In genomic region chr11:24637520-24637919, GRCh38 we compare ENCODE assay signal across 20 cellular contexts.
"Had no signal": no experiment of that assay in that cellular context is flagged by ENCODE, and none has a peak within 500 bp of the region (broad histone marks: within the 10 kb centered on the region; RNA-seq: fewer than 3 reads in every experiment).

No MANE protein-coding gene starts in this region.

- H3K9me3 ChIP-seq: body of pancreas, tibial nerve had no signal

- H3K27me3 ChIP-seq: body of pancreas, tibial nerve had no signal

- DNase-seq: activated gamma-delta T cell treated with Interleukin-2 at 50 U/mL for 16 hours; activated T-cell treated with anti-CD3 and anti-CD28 coated beads, Interleukin-2, amount 50 U/mL, for 1 hour; anterior cingulate cortex; body of pancreas; caudate nucleus; effector CD4-positive, alpha-beta T cell; erythroblast; foreskin fibroblast; immature natural killer cell; left ventricle myocardium superior; occipital lobe; posterior cingulate gyrus; small intestine; stimulated activated CD4-positive, alpha-beta T cell treated with anti-CD3 and anti-CD28 coated beads, Interleukin-2, amount 100 ng/mL, for 24 hours; stimulated activated naive CD8-positive, alpha-beta T cell treated with anti-CD3 and anti-CD28 coated beads, Interleukin-15, amount 100 ng/mL, for 72 hours had no signal

- H3K27ac ChIP-seq: body of pancreas, tibial nerve had no signal

- H3K4me1 ChIP-seq: body of pancreas, tibial nerve had no signal

- H3K36me3 ChIP-seq: tibial nerve had no signal

- FAIRE-seq: TTC549, urothelium cell line had no signal

- H3K4me3 ChIP-seq: body of pancreas, tibial nerve had no signal

- ATAC-seq: body of pancreas; left ventricle myocardium superior; sciatic nerve; stimulated activated effector memory CD8-positive, alpha-beta T cell treated with anti-CD3 and anti-CD28 coated beads, Interleukin-12 subunit alpha, Interleukin-12 subunit beta, amount 100 ng/mL, for 72 hours; stimulated activated naive CD8-positive, alpha-beta T cell treated with anti-CD3 and anti-CD28 coated beads, Interleukin-15, amount 100 ng/mL, for 72 hours had no signal
